ENCODE assay signal across 13 cellular contexts in the genomic region with DNA sequence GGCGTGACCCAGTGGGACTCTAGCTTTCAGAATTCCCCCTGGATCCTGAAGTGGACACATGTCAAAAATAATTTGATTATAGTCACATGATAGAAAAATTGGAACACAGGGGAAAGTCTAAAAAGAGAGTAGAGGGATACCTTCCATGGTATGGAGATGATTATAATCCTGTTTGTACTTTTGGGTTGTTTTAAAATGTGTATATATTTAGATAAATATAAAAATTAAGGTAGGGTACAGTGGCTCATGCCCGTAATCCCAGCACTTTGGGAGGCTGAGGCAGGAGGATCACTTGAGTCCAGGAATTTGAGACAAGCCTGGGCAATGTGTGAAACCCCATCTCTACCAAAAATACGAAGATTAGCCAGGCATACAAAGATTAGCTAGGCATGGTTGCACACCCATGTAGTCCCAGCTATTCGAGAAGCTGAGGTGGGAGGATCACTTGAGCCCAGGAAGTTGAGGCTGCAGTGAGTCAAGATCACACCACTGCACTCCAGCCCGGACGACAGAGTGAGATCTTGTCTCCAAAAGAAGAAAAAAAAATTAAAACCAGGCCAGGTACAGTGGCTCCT. TPM values are rescaled to one million over a fixed set of nuclear protein-coding genes. Genes with fewer than 3 reads are reported as not detected.
DNase-seq lines count a peak whose midpoint lies in the region; ATAC-seq and TF ChIP-seq lines count a peak whose summit lies in the region.
"Had no signal": no experiment of that assay in that cellular context is flagged by ENCODE, and none has a peak within 500 bp of the region (broad histone marks: within the 10 kb centered on the region; RNA-seq: fewer than 3 reads in every experiment).

No MANE protein-coding gene starts in this region.

- H3K79me2 ChIP-seq in mammary epithelial cell (ENCODE audit: insufficient read depth, low read length) = peaks cover 9% of the 10 kb centered on the region

- H3K9me3 ChIP-seq in mammary epithelial cell (replicated peaks; ENCODE audit: insufficient read depth, low read length) (no peaks in the 10 kb centered on the region), breast epithelium (no peaks in the 10 kb centered on the region)
- H3K9me3 ChIP-seq in CD4-positive, alpha-beta T cell (ENCODE audit: control insufficient read depth, low read length) = no peaks in the 10 kb centered on the region
- H3K9me3 ChIP-seq: vagina had no signal

- H3K27me3 Mint-ChIP-seq in CD4-positive, alpha-beta T cell = peaks cover 29% of the 10 kb centered on the region

- H3K4me1 Mint-ChIP-seq in CD4-positive, alpha-beta T cell (ENCODE audit: low read depth) = peaks cover 13% of the 10 kb centered on the region

- H3K4me3 ChIP-seq in mammary epithelial cell (replicated peaks in 1 of 3; ENCODE audit: insufficient read depth in 1 of 3, low read depth in 2 of 3, low read length in 3 of 3) (no peak overlapping the region), breast epithelium (no peak overlapping the region)
- H3K4me3 ChIP-seq: vagina had no signal

- no peaks in the 10 kb centered on the region for H3K36me3 ChIP-seq in mammary epithelial cell (ENCODE audit: insufficient read depth, low read length)
- H3K36me3 ChIP-seq in breast epithelium = no peaks in the 10 kb centered on the region
- H3K36me3 ChIP-seq: vagina had no signal

- intact Hi-C loops in mammary epithelial cell (cut with micrococcal nuclease) = no loop called here
- intact Hi-C loops in breast epithelium (cut with DNase I; ENCODE audit: low total_unique reads) = no loop called here
- intact Hi-C loops in CD4-positive, alpha-beta T cell (cut with DNase I, micrococcal nuclease) = no loop called here

- peak overlapping the region; percentile 18 for H3K4me2 ChIP-seq in mammary epithelial cell (ENCODE audit: insufficient read depth, low read depth, low read length)

- DNase-seq in mammary epithelial cell = peak; percentile 74
- DNase-seq in breast epithelium (ENCODE audit: low spot score in 2 of 2) = no peak
- peak; percentile 45 for DNase-seq in amniotic epithelial cell (ENCODE audit: low read depth)
- no peak for DNase-seq in NCI-H69 (lab: John Stamatoyannopoulos, UW)
- no peak for DNase-seq in dedifferentiated amniotic fluid mesenchymal stem cell (ENCODE audit: extremely low spot score)
- DNase-seq in CD4-positive, alpha-beta T cell = no peak
- DNase-seq: activated naive CD4-positive, alpha-beta T cell treated with Interleukin-2 at 50 U/mL for 16 hours; H7; NCI-H524 treated with DMSO at 0.1 percent for 48 hours; nucleus accumbens had no signal

- H3K9me3 Mint-ChIP-seq in CD4-positive, alpha-beta T cell = no peaks in the 10 kb centered on the region

- WGBS in mammary epithelial cell (ENCODE audit: low coverage, missing lambda C conversion rate) = 36% methylated on average over 6 of the region's 6 CpGs

- no peak overlapping the region for H3K4me3 Mint-ChIP-seq in CD4-positive, alpha-beta T cell

- peaks cover 24% of the 10 kb centered on the region for H3K4me1 ChIP-seq in mammary epithelial cell (ENCODE audit: insufficient read depth, low read length)
- no peaks in the 10 kb centered on the region for H3K4me1 ChIP-seq in breast epithelium
- H3K4me1 ChIP-seq: vagina had no signal

- H2AFZ ChIP-seq in mammary epithelial cell (ENCODE audit: low read depth, low read length) = peak overlapping the region; percentile 67

- ATAC-seq in HG03439 (IDR thresholded peaks at IDR 0.05; ENCODE audit: unreplicated experiment) (peak; percentile 43), HG03097 (IDR thresholded peaks at IDR 0.05; ENCODE audit: low FRiP score, unreplicated experiment) (no peak)
- ATAC-seq in CD4-positive, alpha-beta T cell (ENCODE audit: poor library complexity) = no peak

- no peak for TF ChIP-seq CTCF in mammary epithelial cell (conservative IDR thresholded peaks at IDR 0.05 in 1 of 2, IDR thresholded peaks at IDR 0.05 in 1 of 2; ENCODE audit: extremely low read depth in 1 of 2, insufficient read depth in 1 of 2, low read depth in 1 of 2, low read length in 2 of 2)
- no peak for TF ChIP-seq CTCF in breast epithelium (IDR thresholded peaks at IDR 0.05)
- no peak for TF ChIP-seq CTCF in CD4-positive, alpha-beta T cell (IDR thresholded peaks at IDR 0.05)

- H3K36me3 Mint-ChIP-seq in CD4-positive, alpha-beta T cell (ENCODE audit: low read depth) = no peaks in the 10 kb centered on the region

- TF ChIP-seq POLR2A in breast epithelium (IDR thresholded peaks at IDR 0.05) = no peak

- peak overlapping the region; percentile 55 for H3K27ac ChIP-seq in mammary epithelial cell (ENCODE audit: insufficient read depth, low read depth, low read length)
- peak overlapping the region in 1 of 2 donors; percentile 32 for H3K27ac ChIP-seq in breast epithelium
- H3K27ac ChIP-seq in CD4-positive, alpha-beta T cell (ENCODE audit: low read depth, low read length) = no peak overlapping the region
- H3K27ac ChIP-seq: vagina had no signal

- dilution Hi-C loops in mammary epithelial cell (cut with HindIII; ENCODE audit: low sequenced_read_pairs) = no loop called here

- in situ Hi-C loops in mammary epithelial cell (cut with MboI; ENCODE audit: low sequenced_read_pairs in 2 of 2) = no loop called here

- POLR2A ChIA-PET in CD4-positive, alpha-beta T cell (lab: Charles Lee) = no interaction called here

- CTCF ChIA-PET in mammary epithelial cell (lab: Charles Lee; ENCODE audit: low non-redundant PET) = interaction anchor here (0.6 kb wide), 1 partner anchor 563 kb away, joined by 6 read pairs; no protein-coding TSS in a partner anchor
- CTCF ChIA-PET in CD4-positive, alpha-beta T cell (lab: Charles Lee) = interaction anchor here (0.6 kb wide), 1 partner anchor 257 kb away, joined by 4 read pairs; no protein-coding TSS in a partner anchor

- no peaks in the 10 kb centered on the region for H4K20me1 ChIP-seq in mammary epithelial cell (ENCODE audit: insufficient read depth, low read length)

- no TSS peak for BruUV-seq in mammary epithelial cell (replicated peaks; lab: Mats Ljungman, UMichigan)

- no peak overlapping the region for H3K27ac Mint-ChIP-seq in CD4-positive, alpha-beta T cell

- no peaks in the 10 kb centered on the region for H3K27me3 ChIP-seq in mammary epithelial cell (ENCODE audit: insufficient read depth, low read length)
- no peaks in the 10 kb centered on the region for H3K27me3 ChIP-seq in breast epithelium
- peaks cover 29% of the 10 kb centered on the region for H3K27me3 ChIP-seq in CD4-positive, alpha-beta T cell (ENCODE audit: control insufficient read depth, insufficient read depth, low read length)
- H3K27me3 ChIP-seq: vagina had no signal

- no peak overlapping the region for H3K9ac ChIP-seq in mammary epithelial cell (ENCODE audit: insufficient read depth, low read length)

RNA-seq across cellular contexts. Expression of gene PAPLN, which starts 11.1 kb away (rescaled TPM):
- 10 to 100 TPM in 1 of 2 donors, 1 to 10 TPM in 1; 6.0 to 15.0 TPM for total RNA-seq in mammary epithelial cell
- polyA plus RNA-seq in mammary epithelial cell = 5.3 TPM
- 1.8 TPM for polyA minus RNA-seq in mammary epithelial cell
- total RNA-seq in breast epithelium = 10 to 100 TPM; 19.7 to 29.9 (median 23.8) TPM
- total RNA-seq in CD4-positive, alpha-beta T cell = under 1 TPM; 0.05 to 0.14 TPM

Comparison
In these comparisons a context has a peak if more than half of its experiments do, and no peak if none do; other contexts are left out.
1. DNase-seq: peak in mammary epithelial cell (single experiment) and amniotic epithelial cell (single experiment); none in breast epithelium (0 of 2), NCI-H69 (single experiment), dedifferentiated amniotic fluid mesenchymal stem cell (single experiment) and CD4-positive, alpha-beta T cell (0 of 10).
2. RNA of gene PAPLN, which starts 11.1 kb away (total RNA-seq): 19.7 to 29.9 TPM in breast epithelium and 6.0 to 15.0 TPM in mammary epithelial cell; 0.05 to 0.14 TPM in CD4-positive, alpha-beta T cell; every median in the first group is over 4 times any median in the second.